Comparison of ENCODE assay signal across 9 cellular contexts in genomic region chr11:134254433-134254832, GRCh38. TPM values are rescaled to one million over a fixed set of nuclear protein-coding genes. Genes with fewer than 3 reads are reported as not detected.
DNase-seq lines count a peak whose midpoint lies in the region; ATAC-seq and TF ChIP-seq lines count a peak whose summit lies in the region.
"Had no signal": no experiment of that assay in that cellular context is flagged by ENCODE, and none has a peak within 500 bp of the region (broad histone marks: within the 10 kb centered on the region; RNA-seq: fewer than 3 reads in every experiment).

No MANE protein-coding gene starts in this region.

- peaks cover 9% of the 10 kb centered on the region for H3K36me3 Mint-ChIP-seq in memory B cell

- H3K36me3 ChIP-seq in right atrium auricular region, result peaks cover 33% of the 10 kb centered on the region
- H3K36me3 ChIP-seq in uterus, result no peaks in the 10 kb centered on the region
- H3K36me3 ChIP-seq in prostate gland, result peaks cover 0 to under 1% of the 10 kb centered on the region in 2 donors

- H3K27ac Mint-ChIP-seq in memory B cell, result no peak overlapping the region

- H3K9me3 Mint-ChIP-seq in memory B cell, result no peaks in the 10 kb centered on the region

- H3K4me1 Mint-ChIP-seq in memory B cell, result peaks cover 13% of the 10 kb centered on the region

- intact Hi-C loops in cardiac septum (cut with DNase I) (no loop called here), uterus (cut with DNase I; ENCODE audit: low total_unique reads) (no loop called here), prostate gland (cut with DNase I) (loop anchor here (5.0 kb wide), 1 partner anchor 327 kb away; no protein-coding TSS in a partner anchor)

- H3K4me1 ChIP-seq in right atrium auricular region, result peaks cover 0 to 22% of the 10 kb centered on the region in 2 donors
- H3K4me1 ChIP-seq in uterus, result peaks cover 7 to 8% of the 10 kb centered on the region in 2 donors
- peaks cover 2% of the 10 kb centered on the region for H3K4me1 ChIP-seq in prostate gland (replicated peaks)

- H3K27ac ChIP-seq in right atrium auricular region, result no peak overlapping the region
- H3K27ac ChIP-seq in uterus, result no peak overlapping the region
- H3K27ac ChIP-seq in prostate gland, result peak overlapping the region in 1 of 2 donors; percentile 78

- no peaks in the 10 kb centered on the region for H3K27me3 Mint-ChIP-seq in memory B cell

- DNase-seq in right atrium auricular region (ENCODE audit: low spot score) (no peak), cardiac septum (ENCODE audit: low spot score) (no peak), astrocyte of the cerebellum (ENCODE audit: low read depth) (no peak), memory B cell (ENCODE audit: low spot score in 2 of 2) (no peak), uterus (no peak), prostate gland (ENCODE audit: low spot score) (no peak), HPDE6-E6E7 (ENCODE audit: extremely low spot score) (no peak), GM19240 (ENCODE audit: insufficient read length, low spot score) (no peak)

- WGBS in prostate gland, result 71% methylated on average over 3 of the region's 3 CpGs

- TF ChIP-seq CTCF in right atrium auricular region (IDR thresholded peaks at IDR 0.05) (no peak), astrocyte of the cerebellum (IDR thresholded peaks at IDR 0.05; ENCODE audit: low read depth, low read length, missing control alignments) (no peak), uterus (IDR thresholded peaks at IDR 0.05) (no peak), prostate gland (IDR thresholded peaks at IDR 0.05) (no peak)

- in situ Hi-C loops in astrocyte of the cerebellum (cut with HindIII; ENCODE audit: low sequenced_read_pairs), result no loop called here

- peak overlapping the region; percentile 90 for H3K4me3 Mint-ChIP-seq in memory B cell

- H3K9me3 ChIP-seq in right atrium auricular region, result no peaks in the 10 kb centered on the region
- no peaks in the 10 kb centered on the region for H3K9me3 ChIP-seq in uterus
- H3K9me3 ChIP-seq in prostate gland, result no peaks in the 10 kb centered on the region

- peak overlapping the region; percentile 70 to 95 for H3K4me3 ChIP-seq in right atrium auricular region
- peak overlapping the region; percentile 90 for H3K4me3 ChIP-seq in astrocyte of the cerebellum (ENCODE audit: low read depth, low read length)
- peak overlapping the region; percentile 78 to 85 for H3K4me3 ChIP-seq in uterus
- peak overlapping the region in 1 of 2 donors; percentile 88 for H3K4me3 ChIP-seq in prostate gland

- TF ChIP-seq POLR2A in uterus (IDR thresholded peaks at IDR 0.05) (no peak), prostate gland (IDR thresholded peaks at IDR 0.05) (no peak)

- no peak for ATAC-seq in memory B cell (ENCODE audit: low read depth)

- H3K27me3 ChIP-seq in right atrium auricular region (no peaks in the 10 kb centered on the region), uterus (no peaks in the 10 kb centered on the region), prostate gland (replicated peaks; ENCODE audit: insufficient read depth) (no peaks in the 10 kb centered on the region)

RNA-seq across cellular contexts. Expression of gene ACAD8, which starts 1.1 kb away (rescaled TPM):
- total RNA-seq in right atrium auricular region (10 to 100 TPM; 17.6 to 32.9 TPM), cardiac septum (33.9 TPM), uterus (10 to 100 TPM; 16.5 to 26.5 (median 21.5) TPM), prostate gland (10 to 100 TPM; 39.4 to 46.1 TPM)

RNA-seq across cellular contexts. Expression of gene THYN1, which starts 1.3 kb away (rescaled TPM):
- total RNA-seq in right atrium auricular region (10 to 100 TPM; 35.8 to 47.1 TPM), cardiac septum (32.9 TPM), uterus (100 to 1,000 TPM in 1 of 4 donors, 10 to 100 TPM in 3; 49.8 to 143 (median 53.6) TPM), prostate gland (10 to 100 TPM; 48.5 to 59.7 TPM)

RNA-seq across cellular contexts. Expression of gene GLB1L3, which starts 21.7 kb away (rescaled TPM):
- total RNA-seq in right atrium auricular region (not detected), cardiac septum (not detected), uterus (1 to 10 TPM in 2 of 4 donors, not detected in 2; 1.4 to 7.2 TPM), prostate gland (10 to 100 TPM in 1 of 2 donors, 1 to 10 TPM in 1; 7.8 to 14.5 TPM)
- total RNA-seq: renal cortical epithelial cell had no signal

RNA-seq across cellular contexts. Expression of gene VPS26B, which starts 30.0 kb away (rescaled TPM):
- total RNA-seq in right atrium auricular region, result 10 to 100 TPM; 24.9 to 25.1 TPM
- total RNA-seq in cardiac septum, result 39.5 TPM
- 10 to 100 TPM; 10.6 to 46.5 (median 39.8) TPM for total RNA-seq in uterus
- total RNA-seq in prostate gland, result 10 to 100 TPM; 67.6 to 80.8 TPM

RNA-seq across cellular contexts. Expression of gene NCAPD3, which starts 30.7 kb away (rescaled TPM):
- total RNA-seq in right atrium auricular region (1 to 10 TPM; 4.0 to 5.5 TPM), cardiac septum (17.5 TPM), uterus (10 to 100 TPM in 2 of 4 donors, 1 to 10 TPM in 2; 6.4 to 27.1 (median 9.9) TPM), prostate gland (10 to 100 TPM; 44.4 to 61.9 TPM)
